Comparison of ENCODE assay signal across 1 cellular context in genomic region chr6:89050155-89050554, GRCh38.
TF ChIP-seq lines count a peak whose summit lies in the region.

No MANE protein-coding gene starts in this region.

TF ChIP-seq in liver, 16 proteins besides CTCF, POLR2A, EP300 and RAD21 (continued from another document):
- TF ChIP-seq YY1 (IDR thresholded peaks at IDR 0.05) (peak; percentile 67), GABPA (IDR thresholded peaks at IDR 0.05 in 1 of 2, conservative IDR thresholded peaks at IDR 0.05 in 1 of 2) (peak in 1 of 2 donors; percentile 46), NR2F2 (IDR thresholded peaks at IDR 0.05) (no peak), HNF4A (conservative IDR thresholded peaks at IDR 0.05) (peak; percentile 80 to 84), ATF3 (IDR thresholded peaks at IDR 0.05) (peak; percentile 74), EGR1 (IDR thresholded peaks at IDR 0.05; ENCODE audit: low read depth in 2 of 2) (peak in 1 of 2 donors; percentile 60), JUND (IDR thresholded peaks at IDR 0.05) (peak; percentile 88 to 94), FOXA1 (IDR thresholded peaks at IDR 0.05) (no peak), HNF4G (IDR thresholded peaks at IDR 0.05) (peak; percentile 60), RXRA (IDR thresholded peaks at IDR 0.05) (peak; percentile 81 to 91), SP1 (IDR thresholded peaks at IDR 0.05) (peak; percentile 88)
